ENCODE assay signal across 23 cellular contexts in genomic region chr22:29722151-29722550, GRCh38. TPM values are rescaled to one million over a fixed set of nuclear protein-coding genes. Genes with fewer than 3 reads are reported as not detected.
"Had no signal": no experiment of that assay in that cellular context is flagged by ENCODE, and none has a peak within 500 bp of the region (broad histone marks: within the 10 kb centered on the region; RNA-seq: fewer than 3 reads in every experiment).

No MANE protein-coding gene starts in this region.

- H3K4me1 Mint-ChIP-seq: activated CD4-positive, alpha-beta memory T cell treated with anti-CD3 and anti-CD28 coated beads, Interleukin-2, amount 10 ng/mL, durations not matched to agents 7 days and 5 days; activated CD4-positive, alpha-beta T cell treated with anti-CD3 and anti-CD28 coated beads for 36 hours; activated naive CD4-positive, alpha-beta T cell treated with anti-CD3 and anti-CD28 coated beads, Interleukin-2, amount 50 U/mL, for 24 hours had no signal

- H3K9me3 ChIP-seq: esophagus muscularis mucosa, lower lobe of right lung, psoas muscle, right lobe of liver, tibial nerve had no signal

- H3K36me3 ChIP-seq: esophagus muscularis mucosa, lower lobe of right lung, right lobe of liver, tibial nerve had no signal

- H3K27ac ChIP-seq: coronary artery, esophagus muscularis mucosa, lower lobe of right lung, psoas muscle, right lobe of liver, tibial nerve had no signal

- H3K27ac Mint-ChIP-seq: activated CD4-positive, alpha-beta memory T cell treated with anti-CD3 and anti-CD28 coated beads, Interleukin-2, amount 10 ng/mL, durations not matched to agents 7 days and 5 days; activated CD4-positive, alpha-beta T cell treated with anti-CD3 and anti-CD28 coated beads for 36 hours; activated naive CD4-positive, alpha-beta T cell treated with anti-CD3 and anti-CD28 coated beads, Interleukin-2, amount 50 U/mL, for 24 hours; immature natural killer cell; mesothelial cell of epicardium; nephron progenitor cell; T-helper 17 cell had no signal

- H3K9me3 Mint-ChIP-seq: activated CD4-positive, alpha-beta memory T cell treated with anti-CD3 and anti-CD28 coated beads, Interleukin-2, amount 10 ng/mL, durations not matched to agents 7 days and 5 days; activated naive CD4-positive, alpha-beta T cell treated with anti-CD3 and anti-CD28 coated beads, Interleukin-2, amount 50 U/mL, for 24 hours; activated T-cell treated with anti-CD3 and anti-CD28 coated beads, Interleukin-2, amount 50 U/mL, for 4 hours; central memory CD8-positive, alpha-beta T cell; immature natural killer cell; mesothelial cell of epicardium; nephron progenitor cell had no signal

- DNase-seq: activated CD4-positive, alpha-beta memory T cell treated with anti-CD3 and anti-CD28 coated beads, Interleukin-2, amount 10 ng/mL, durations not matched to agents 7 days and 5 days; activated CD4-positive, alpha-beta T cell treated with anti-CD3 and anti-CD28 coated beads for 36 hours; activated effector memory CD4-positive, alpha-beta T cell treated with Interleukin-2 at 50 U/mL for 16 hours; activated T-cell treated with anti-CD3 and anti-CD28 coated beads, Interleukin-2, amount 50 U/mL, for 4 hours; effector CD4-positive, alpha-beta T cell; immature natural killer cell; left colon; lower lobe of right lung; nephron progenitor cell; psoas muscle; right lobe of liver; stimulated activated CD4-positive, alpha-beta T cell treated with anti-CD3 and anti-CD28 coated beads, Interleukin-4, amount 100 ng/mL, for 4 hours; stimulated activated CD8-positive, alpha-beta memory T cell treated with anti-CD3 and anti-CD28 coated beads, Interleukin-4, amount 100 ng/mL, for 48 hours; stimulated activated naive CD4-positive, alpha-beta T cell treated with Interleukin-2 at 50 U/mL for 16 hours; T-helper 17 cell had no signal

- H3K36me3 Mint-ChIP-seq: activated naive CD4-positive, alpha-beta T cell treated with anti-CD3 and anti-CD28 coated beads, Interleukin-2, amount 50 U/mL, for 24 hours; brain; immature natural killer cell; mesothelial cell of epicardium had no signal

- H3K4me3 ChIP-seq: coronary artery, esophagus muscularis mucosa, lower lobe of right lung, psoas muscle, right lobe of liver, smooth muscle cell, tibial nerve had no signal

- H3K27me3 ChIP-seq: right lobe of liver had no signal

- H3K4me3 Mint-ChIP-seq: activated CD4-positive, alpha-beta memory T cell treated with anti-CD3 and anti-CD28 coated beads, Interleukin-2, amount 10 ng/mL, durations not matched to agents 7 days and 5 days; activated CD4-positive, alpha-beta T cell treated with anti-CD3 and anti-CD28 coated beads for 36 hours; activated naive CD4-positive, alpha-beta T cell treated with anti-CD3 and anti-CD28 coated beads, Interleukin-2, amount 50 U/mL, for 24 hours; activated T-cell treated with anti-CD3 and anti-CD28 coated beads, Interleukin-2, amount 50 U/mL, for 4 hours; central memory CD8-positive, alpha-beta T cell; immature natural killer cell; nephron progenitor cell had no signal

- ATAC-seq: activated CD4-positive, alpha-beta T cell treated with anti-CD3 and anti-CD28 coated beads for 36 hours; activated T-cell treated with anti-CD3 and anti-CD28 coated beads, Interleukin-2, amount 50 U/mL, for 4 hours; left colon; lower lobe of right lung; psoas muscle; right lobe of liver; T-helper 17 cell had no signal

- H3K4me1 ChIP-seq: psoas muscle had no signal

RNA-seq across cellular contexts. Expression of gene CABP7, which starts 2.3 kb away (rescaled TPM):
- total RNA-seq: activated CD4-positive, alpha-beta T cell treated with anti-CD3 and anti-CD28 coated beads for 36 hours; lower lobe of right lung; mesothelial cell of epicardium; psoas muscle; right lobe of liver; smooth muscle cell had no signal
- polyA plus RNA-seq: smooth muscle cell had no signal
